Comparison of ENCODE assay signal across 34 cellular contexts in genomic region chr4:14478504-14478903, GRCh38.
"Had no signal": no experiment of that assay in that cellular context is flagged by ENCODE, and none has a peak within 500 bp of the region (broad histone marks: within the 10 kb centered on the region; RNA-seq: fewer than 3 reads in every experiment).

No MANE protein-coding gene starts in this region.

- H3K9me3 Mint-ChIP-seq: activated naive CD8-positive, alpha-beta T cell treated with anti-CD3 and anti-CD28 coated beads, Interleukin-2, amount 50 U/mL, for 24 hours had no signal

- H3K36me3 ChIP-seq: ascending aorta, Peyer's patch, SJSA1 had no signal

- H3K27ac Mint-ChIP-seq: activated CD8-positive, alpha-beta T cell treated with anti-CD3 and anti-CD28 coated beads, Interleukin-2, amount 10 ng/mL, durations not matched to agents 7 days and 5 days; activated naive CD4-positive, alpha-beta T cell treated with anti-CD3 and anti-CD28 coated beads, Interleukin-2, amount 50 U/mL, for 72 hours; activated naive CD8-positive, alpha-beta T cell treated with anti-CD3 and anti-CD28 coated beads, Interleukin-2, amount 50 U/mL, for 24 hours; activated T-helper 1 cell treated with anti-CD3 and anti-CD28 coated beads, Interleukin-12 subunit alpha, Interleukin-12 subunit beta, Interleukin-2, Interleukin-4 antibody, amounts not matched to agents 30 ng/mL and 10 ng/mL and 1 ng/mL, durations not matched to agents 14 hours and 24 hours and 36 hours; T-helper 1 cell treated with Interleukin-12 subunit alpha and Interleukin-12 subunit beta and Interleukin-4 antibody, amounts not matched to agents 30 μg/mL and 1 μg/mL, for 36 hours had no signal

- H3K4me3 Mint-ChIP-seq: activated CD8-positive, alpha-beta T cell treated with anti-CD3 and anti-CD28 coated beads, Interleukin-2, amount 10 ng/mL, durations not matched to agents 7 days and 5 days; activated naive CD8-positive, alpha-beta T cell treated with anti-CD3 and anti-CD28 coated beads, Interleukin-2, amount 50 U/mL, for 24 hours; activated T-helper 1 cell treated with anti-CD3 and anti-CD28 coated beads, Interleukin-12 subunit alpha, Interleukin-12 subunit beta, Interleukin-2, Interleukin-4 antibody, amounts not matched to agents 30 ng/mL and 10 ng/mL and 1 ng/mL, durations not matched to agents 14 hours and 24 hours and 36 hours; central memory CD8-positive, alpha-beta T cell; T-helper 1 cell treated with Interleukin-12 subunit alpha and Interleukin-12 subunit beta and Interleukin-4 antibody, amounts not matched to agents 30 μg/mL and 1 μg/mL, for 36 hours had no signal

- H3K36me3 Mint-ChIP-seq: activated naive CD4-positive, alpha-beta T cell treated with anti-CD3 and anti-CD28 coated beads, Interleukin-2, amount 50 U/mL, for 72 hours had no signal

- H3K4me1 Mint-ChIP-seq: activated naive CD8-positive, alpha-beta T cell treated with anti-CD3 and anti-CD28 coated beads, Interleukin-2, amount 50 U/mL, for 24 hours; central memory CD8-positive, alpha-beta T cell had no signal

- FAIRE-seq: bronchial epithelial cell had no signal

- H3K9me3 ChIP-seq: ascending aorta, body of pancreas, Peyer's patch, SJSA1 had no signal

- H3K27me3 ChIP-seq: ascending aorta, body of pancreas, Peyer's patch, SJSA1 had no signal

- H3K27ac ChIP-seq: ascending aorta, body of pancreas, Peyer's patch, RWPE1, SJSA1 had no signal

- H3K4me3 ChIP-seq: ascending aorta, body of pancreas, Peyer's patch, SJSA1 had no signal

- DNase-seq: activated CD4-positive, alpha-beta T cell treated with anti-CD3 and anti-CD28 coated beads for 48 hours; activated CD4-positive, alpha-beta T cell treated with anti-CD3 and anti-CD28 coated beads, Interleukin-2, amount 50 U/mL, for 4 hours; activated CD4-positive, CD25-positive, alpha-beta regulatory T cell treated with anti-CD3 and anti-CD28 coated beads, Interleukin-2, amount 50 U/mL, for 72 hours; activated CD8-positive, alpha-beta memory T cell treated with anti-CD3 and anti-CD28 coated beads, Interleukin-2, amount 50 U/mL, for 48 hours; activated CD8-positive, alpha-beta T cell treated with anti-CD3 and anti-CD28 coated beads, Interleukin-2, amount 10 ng/mL, durations not matched to agents 7 days and 5 days; activated effector memory CD4-positive, alpha-beta T cell treated with Interleukin-2 at 50 U/mL for 16 hours; activated naive CD4-positive, alpha-beta T cell; activated naive CD8-positive, alpha-beta T cell treated with anti-CD3 and anti-CD28 coated beads, Interleukin-2, amount 50 U/mL, for 24 hours; activated T-cell treated with anti-CD3 and anti-CD28 coated beads, Interleukin-2, amount 50 U/mL, for 1 hour; amniotic stem cell; body of pancreas; IMR-90; Kasumi-1; KBM-7; NCI-H1105 treated with DMSO at 0.1 percent for 48 hours; NCI-H146; NCI-H187 treated with DMSO at 0.1 percent for 48 hours; NCI-H2081 treated with DMSO at 0.1 percent for 48 hours; NCI-H2171 treated with DMSO at 0.1 percent for 48 hours; NCI-H446; NCI-H524 treated with DMSO at 0.1 percent for 48 hours; NK-92 treated with Interleukin-12 subunit alpha and Interleukin-12 subunit beta, amount 100 ng/mL, for 24 hours; OCI-M1; Peyer's patch; Right ventricle myocardium superior had no signal

- ATAC-seq: activated CD8-positive, alpha-beta T cell treated with anti-CD3 and anti-CD28 coated beads, Interleukin-2, amount 10 ng/mL, durations not matched to agents 7 days and 5 days; activated naive CD4-positive, alpha-beta T cell treated with anti-CD3 and anti-CD28 coated beads, Interleukin-2, amount 50 U/mL, for 72 hours; activated naive CD8-positive, alpha-beta T cell treated with anti-CD3 and anti-CD28 coated beads, Interleukin-2, amount 50 U/mL, for 24 hours; body of pancreas; SK-N-SH treated with all-trans-retinoic acid at 6 μM for 48 hours had no signal

- H3K4me1 ChIP-seq: ascending aorta, body of pancreas, Peyer's patch, SJSA1 had no signal

- H3K27me3 Mint-ChIP-seq: central memory CD8-positive, alpha-beta T cell had no signal
